In genomic region chr15:45298964-45299378, GRCh38 we compare ENCODE assay signal across 14 cellular contexts. TPM values are rescaled to one million over a fixed set of nuclear protein-coding genes. Genes with fewer than 3 reads are reported as not detected.
"Had no signal": no experiment of that assay in that cellular context is flagged by ENCODE, and none has a peak within 500 bp of the region (broad histone marks: within the 10 kb centered on the region; RNA-seq: fewer than 3 reads in every experiment).

No MANE protein-coding gene starts in this region.

RNA-seq across cellular contexts. Expression of gene SLC28A2, which starts 46.9 kb away (rescaled TPM):
- total RNA-seq: activated B cell treated with CpG ODN at 0.5 μM for 24 hours; activated CD4-positive, alpha-beta memory T cell treated with anti-CD3 and anti-CD28 coated beads for 36 hours; activated CD4-positive, alpha-beta memory T cell treated with anti-CD3 and anti-CD28 coated beads, Interleukin-2, amount 10 ng/mL, durations not matched to agents 7 days and 5 days; activated CD4-positive, alpha-beta T cell treated with anti-CD3 and anti-CD28 coated beads for 36 hours; activated CD4-positive, alpha-beta T cell treated with anti-CD3 and anti-CD28 coated beads, Interleukin-2, amount 10 ng/mL, durations not matched to agents 24 days and 14 days; activated CD4-positive, alpha-beta T cell treated with anti-CD3 and anti-CD28 coated beads, Interleukin-2, amount 10 ng/mL, durations not matched to agents 7 days and 5 days; activated CD8-positive, alpha-beta memory T cell treated with anti-CD3 and anti-CD28 coated beads for 36 hours; activated CD8-positive, alpha-beta memory T cell treated with anti-CD3 and anti-CD28 coated beads, Interleukin-2, amount 10 ng/mL, durations not matched to agents 7 days and 5 days; activated CD8-positive, alpha-beta T cell treated with anti-CD3 and anti-CD28 coated beads for 36 hours; activated CD8-positive, alpha-beta T cell treated with anti-CD3 and anti-CD28 coated beads, Interleukin-2, amount 10 ng/mL, durations not matched to agents 7 days and 5 days; T-cell; T-helper 1 cell treated with Interleukin-12 subunit alpha and Interleukin-12 subunit beta and Interleukin-4 antibody, amounts not matched to agents 30 ng/mL and 1 ng/mL, for 36 hours; T-helper 17 cell; T-helper 2 cell treated with Interferon-gamma antibody and Interleukin-4, amounts not matched to agents 100 ng/mL and 5 ng/mL, for 36 hours had no signal
